ENCODE assay signal across 16 cellular contexts in genomic region chr6:111357680-111358079, GRCh38.
"Had no signal": no experiment of that assay in that cellular context is flagged by ENCODE, and none has a peak within 500 bp of the region (broad histone marks: within the 10 kb centered on the region; RNA-seq: fewer than 3 reads in every experiment).

No MANE protein-coding gene starts in this region.

- DNase-seq: activated CD4-positive, alpha-beta T cell treated with anti-CD3 and anti-CD28 coated beads for 4 hours; activated CD8-positive, alpha-beta T cell treated with anti-CD3 and anti-CD28 coated beads for 36 hours; activated gamma-delta T cell treated with Interleukin-2 at 50 U/mL for 16 hours; activated T-cell treated with anti-CD3 and anti-CD28 coated beads, Interleukin-2, amount 50 U/mL, for 48 hours; cerebellar nuclear complex; dermis blood vessel endothelial cell; effector memory CD8-positive, alpha-beta T cell; foreskin melanocyte; naive thymus-derived CD8-positive, alpha-beta T cell; psoas muscle; stimulated activated CD4-positive, alpha-beta T cell treated with anti-CD3 and anti-CD28 coated beads, Interleukin-12 subunit alpha, Interleukin-12 subunit beta, amount 100 ng/mL, for 4 hours; T-helper 2 cell had no signal

- H3K27me3 Mint-ChIP-seq: activated CD8-positive, alpha-beta T cell treated with anti-CD3 and anti-CD28 coated beads for 36 hours; activated naive CD8-positive, alpha-beta T cell; effector memory CD8-positive, alpha-beta T cell; naive thymus-derived CD8-positive, alpha-beta T cell had no signal

- H3K9me3 Mint-ChIP-seq: activated CD8-positive, alpha-beta T cell treated with anti-CD3 and anti-CD28 coated beads for 36 hours; effector memory CD8-positive, alpha-beta T cell; naive thymus-derived CD8-positive, alpha-beta T cell; stimulated activated effector memory CD8-positive, alpha-beta T cell treated with anti-CD3 and anti-CD28 coated beads, Interleukin-12 subunit alpha, Interleukin-12 subunit beta, amount 100 ng/mL, for 72 hours; WTC11 had no signal

- H3K36me3 Mint-ChIP-seq: WTC11 had no signal

- H3K4me3 ChIP-seq: psoas muscle, thoracic aorta had no signal

- H3K4me3 Mint-ChIP-seq: activated CD8-positive, alpha-beta T cell treated with anti-CD3 and anti-CD28 coated beads for 36 hours; activated naive CD8-positive, alpha-beta T cell; effector memory CD8-positive, alpha-beta T cell; naive thymus-derived CD8-positive, alpha-beta T cell; stimulated activated effector memory CD8-positive, alpha-beta T cell treated with anti-CD3 and anti-CD28 coated beads, Interleukin-12 subunit alpha, Interleukin-12 subunit beta, amount 100 ng/mL, for 72 hours; WTC11 had no signal

- H3K27ac Mint-ChIP-seq: activated CD8-positive, alpha-beta T cell treated with anti-CD3 and anti-CD28 coated beads for 36 hours; activated naive CD8-positive, alpha-beta T cell; effector memory CD8-positive, alpha-beta T cell; naive thymus-derived CD8-positive, alpha-beta T cell; stimulated activated effector memory CD8-positive, alpha-beta T cell treated with anti-CD3 and anti-CD28 coated beads, Interleukin-12 subunit alpha, Interleukin-12 subunit beta, amount 100 ng/mL, for 72 hours; WTC11 had no signal

- H3K4me1 Mint-ChIP-seq: naive thymus-derived CD8-positive, alpha-beta T cell; stimulated activated effector memory CD8-positive, alpha-beta T cell treated with anti-CD3 and anti-CD28 coated beads, Interleukin-12 subunit alpha, Interleukin-12 subunit beta, amount 100 ng/mL, for 72 hours had no signal

- ATAC-seq: activated CD8-positive, alpha-beta T cell treated with anti-CD3 and anti-CD28 coated beads for 36 hours; effector memory CD8-positive, alpha-beta T cell; naive thymus-derived CD8-positive, alpha-beta T cell; psoas muscle; stimulated activated effector memory CD8-positive, alpha-beta T cell treated with anti-CD3 and anti-CD28 coated beads, Interleukin-12 subunit alpha, Interleukin-12 subunit beta, amount 100 ng/mL, for 72 hours; WTC11 had no signal
